ENCODE assay signal across 9 cellular contexts in the genomic region with DNA sequence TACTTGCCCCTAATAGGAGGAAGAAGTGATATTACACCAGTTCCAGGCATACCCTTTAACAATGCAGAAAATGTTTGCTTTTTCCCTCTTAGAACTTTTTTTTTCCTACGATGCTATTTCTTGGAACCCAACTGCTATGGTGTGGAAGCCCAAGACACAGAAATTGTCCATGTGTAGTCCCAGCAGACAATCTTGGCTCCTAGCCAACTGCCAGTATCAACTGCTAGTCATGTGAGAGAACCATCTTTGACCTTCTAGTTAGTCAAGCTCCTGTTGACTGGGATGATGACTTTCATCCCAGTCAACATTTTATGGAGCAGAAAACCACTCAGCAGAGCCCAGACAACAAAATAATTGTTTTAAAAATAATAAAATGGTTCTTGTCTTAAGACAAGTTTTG.
"Had no signal": no experiment of that assay in that cellular context is flagged by ENCODE, and none has a peak within 500 bp of the region (broad histone marks: within the 10 kb centered on the region; RNA-seq: fewer than 3 reads in every experiment).

No MANE protein-coding gene starts in this region.

- H3K9me3 ChIP-seq: HAP-1 had no signal

- H2AFZ ChIP-seq: GM23248 had no signal

- FAIRE-seq: H1, HTR-8/SVneo had no signal

- H3K27ac ChIP-seq: GM23248 had no signal

- DNase-seq: GM23248, H7, HFFc6, IMR-90, KBM-7 had no signal

- H3K4me3 Mint-ChIP-seq: HFFc6 had no signal

- H3K36me3 ChIP-seq: HAP-1 had no signal

- H3K4me1 ChIP-seq: HAP-1 had no signal

- H3K27ac Mint-ChIP-seq: HFFc6 had no signal

- ATAC-seq: HCT116 had no signal

- H3K4me3 ChIP-seq: GM23248, HAP-1 had no signal

- H3K9ac ChIP-seq: GM23248 had no signal
